In the genomic region with DNA sequence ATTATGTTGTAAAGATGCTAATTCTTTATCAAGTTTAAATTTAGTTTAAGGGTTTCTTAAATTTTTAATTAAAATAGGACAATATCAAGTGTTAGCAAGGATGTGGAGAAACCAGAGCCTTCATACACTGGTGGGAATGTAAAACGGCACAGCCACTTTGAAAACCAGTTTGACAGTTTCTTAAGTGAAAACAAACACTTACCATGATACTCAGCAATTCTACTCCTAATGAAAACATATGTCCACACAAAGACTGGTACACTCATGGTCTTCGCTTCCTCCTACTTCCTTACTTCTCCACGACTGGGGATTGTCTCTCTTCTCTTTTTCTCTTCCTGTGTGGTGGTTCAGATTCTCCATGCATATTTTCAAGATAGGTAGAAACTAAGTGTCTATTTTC, we compare ENCODE assay signal across 23 cellular contexts. TPM values are rescaled to one million over a fixed set of nuclear protein-coding genes. Genes with fewer than 3 reads are reported as not detected.
A peak's percentile ranks its signal among the peaks of the same experiment; 100 is the strongest.
DNase-seq lines count a peak whose midpoint lies in the region; TF ChIP-seq lines count a peak whose summit lies in the region.
"Had no signal": no experiment of that assay in that cellular context is flagged by ENCODE, and none has a peak within 500 bp of the region (broad histone marks: within the 10 kb centered on the region; RNA-seq: fewer than 3 reads in every experiment).

No MANE protein-coding gene starts in this region.

- TF ChIP-seq CTCF in VCaP (conservative IDR thresholded peaks at IDR 0.05), result no peak
- TF ChIP-seq CTCF in prostate gland (IDR thresholded peaks at IDR 0.05), result no peak
- no peak for TF ChIP-seq CTCF in brain microvascular endothelial cell (IDR thresholded peaks at IDR 0.05; ENCODE audit: low read depth, low read length, missing control alignments)
- no peak for TF ChIP-seq CTCF in GM13977 (IDR thresholded peaks at IDR 0.05; ENCODE audit: extremely low read depth, insufficient read depth, missing control alignments)

- 40% methylated on average over 3 of the region's 3 CpGs for WGBS in prostate gland

- H3K27me3 Mint-ChIP-seq in T-helper 2 cell treated with Interferon-gamma antibody and Interleukin-4, amounts not matched to agents 5 μg/mL and 100 μg/mL, for 36 hours (ENCODE audit: low read depth), result no peaks in the 10 kb centered on the region
- H3K27me3 Mint-ChIP-seq: B cell had no signal

- in situ Hi-C loops in brain microvascular endothelial cell (cut with HindIII; ENCODE audit: low pct_ligation_motif_present, low sequenced_read_pairs), result no loop called here
- in situ Hi-C loops in GM13977 (cut with MboI; ENCODE audit: low pct_unique_long_range_greater_than_20kb, low sequenced_read_pairs, unreplicated experiment), result no loop called here

- H3K36me3 ChIP-seq in prostate gland (no peaks in the 10 kb centered on the region), brain microvascular endothelial cell (replicated peaks) (peaks cover 51% of the 10 kb centered on the region)

- H3K27ac Mint-ChIP-seq in T-helper 2 cell treated with Interferon-gamma antibody and Interleukin-4, amounts not matched to agents 5 μg/mL and 100 μg/mL, for 36 hours, result no peak overlapping the region
- H3K27ac Mint-ChIP-seq: B cell, H9, HFFc6 had no signal

- H3K4me1 Mint-ChIP-seq in T-helper 2 cell treated with Interferon-gamma antibody and Interleukin-4, amounts not matched to agents 5 μg/mL and 100 μg/mL, for 36 hours (ENCODE audit: low read depth), result no peaks in the 10 kb centered on the region
- H3K4me1 Mint-ChIP-seq: B cell, H9 had no signal

- H3K27ac ChIP-seq in VCaP (peak overlapping the region; percentile 72), prostate gland (peak overlapping the region; percentile 47 to 69), brain microvascular endothelial cell (no peak overlapping the region)

- H3K27me3 ChIP-seq in prostate gland (replicated peaks; ENCODE audit: insufficient read depth) (no peaks in the 10 kb centered on the region), brain microvascular endothelial cell (replicated peaks) (no peaks in the 10 kb centered on the region)
- H3K27me3 ChIP-seq: MG63 had no signal

- DNase-seq in SIG-M5 treated with dmso at 0.1 percent for 504 hours (lab: John Stamatoyannopoulos, UW; ENCODE audit: unreplicated experiment) (peak; percentile 45), SIG-M5 (lab: John Stamatoyannopoulos, UW) (no peak), NCI-H2029 (lab: John Stamatoyannopoulos, UW) (peak; percentile 19), prostate gland (ENCODE audit: low spot score) (no peak), brain microvascular endothelial cell (no peak), GM13977 (ENCODE audit: low spot score) (no peak)
- DNase-seq in T-helper 2 cell treated with Interferon-gamma antibody and Interleukin-4, amounts not matched to agents 5 μg/mL and 100 μg/mL, for 36 hours (ENCODE audit: low spot score), result no peak
- DNase-seq: DMS79 treated with DMSO at 0.1 percent for 48 hours, H9, HFFc6, Kasumi-1, MG63, NCI-H1048, NCI-H1436, NCI-H187 treated with DMSO at 0.1 percent for 48 hours, NCI-H2171, NCI-H526 treated with DMSO at 0.1 percent for 48 hours, RPMI8226, SHP77, SK-N-SH had no signal

- H3K36me3 Mint-ChIP-seq in T-helper 2 cell treated with Interferon-gamma antibody and Interleukin-4, amounts not matched to agents 5 μg/mL and 100 μg/mL, for 36 hours (ENCODE audit: low read depth), result peaks cover 28% of the 10 kb centered on the region

- H3K4me3 ChIP-seq in prostate gland (no peak overlapping the region), brain microvascular endothelial cell (ENCODE audit: low read depth, low read length) (no peak overlapping the region)
- H3K4me3 ChIP-seq: MG63 had no signal

- peaks cover 5% of the 10 kb centered on the region for H3K4me1 ChIP-seq in prostate gland (replicated peaks)

- intact Hi-C loops in prostate gland (cut with DNase I), result no loop called here

- no peaks in the 10 kb centered on the region for H3K9me3 Mint-ChIP-seq in T-helper 2 cell treated with Interferon-gamma antibody and Interleukin-4, amounts not matched to agents 5 μg/mL and 100 μg/mL, for 36 hours
- H3K9me3 Mint-ChIP-seq: CD14-positive monocyte, H9, HFFc6 had no signal

- no peak overlapping the region for H3K4me3 Mint-ChIP-seq in T-helper 2 cell treated with Interferon-gamma antibody and Interleukin-4, amounts not matched to agents 5 μg/mL and 100 μg/mL, for 36 hours
- H3K4me3 Mint-ChIP-seq: B cell, CD14-positive monocyte, H9, HFFc6 had no signal

- H3K9me3 ChIP-seq in prostate gland, result no peaks in the 10 kb centered on the region
- H3K9me3 ChIP-seq: MG63, SK-N-SH had no signal

- TF ChIP-seq POLR2A in prostate gland (IDR thresholded peaks at IDR 0.05), result no peak

RNA-seq across cellular contexts. Expression of a gene that starts 9.2 kb away (rescaled TPM):
- total RNA-seq in prostate gland, result 100 to 1,000 TPM in 1 of 2 donors, 10 to 100 TPM in 1; 58.1 to 109 TPM

RNA-seq across cellular contexts. Expression of a gene that starts 25.9 kb away (rescaled TPM):
- total RNA-seq in prostate gland, result 10 to 100 TPM; 32.1 to 43.7 TPM

RNA-seq across cellular contexts. Expression of a gene that starts 49.9 kb away (rescaled TPM):
- not detected for total RNA-seq in prostate gland
- total RNA-seq: B cell, HFFc6 had no signal

RNA-seq across cellular contexts. Expression of a gene that starts 55.9 kb away (rescaled TPM):
- 1 to 10 TPM in 1 of 2 donors, not detected in 1; 7.4 TPM for total RNA-seq in prostate gland
- total RNA-seq: HFFc6 had no signal

Comparison
In these comparisons a context has a peak if more than half of its experiments do, and no peak if none do; other contexts are left out.
1. DNase-seq: peak in SIG-M5 treated with dmso at 0.1 percent for 504 hours (single experiment) and NCI-H2029 (single experiment); none in SIG-M5 (single experiment), prostate gland (single experiment), T-helper 2 cell treated with Interferon-gamma antibody and Interleukin-4, amounts not matched to agents 5 μg/mL and 100 μg/mL, for 36 hours (single experiment), brain microvascular endothelial cell (single experiment) and GM13977 (single experiment).